Comparison of ENCODE assay signal across 1 cellular context in genomic region chr1:26538480-26539412, GRCh38.
TF ChIP-seq lines count a peak whose summit lies in the region.

No MANE protein-coding gene starts in this region.

TF ChIP-seq in K562, 482 proteins besides CTCF, POLR2A, EP300 and RAD21 (continued from another document):
- TF ChIP-seq, protein P1, sequence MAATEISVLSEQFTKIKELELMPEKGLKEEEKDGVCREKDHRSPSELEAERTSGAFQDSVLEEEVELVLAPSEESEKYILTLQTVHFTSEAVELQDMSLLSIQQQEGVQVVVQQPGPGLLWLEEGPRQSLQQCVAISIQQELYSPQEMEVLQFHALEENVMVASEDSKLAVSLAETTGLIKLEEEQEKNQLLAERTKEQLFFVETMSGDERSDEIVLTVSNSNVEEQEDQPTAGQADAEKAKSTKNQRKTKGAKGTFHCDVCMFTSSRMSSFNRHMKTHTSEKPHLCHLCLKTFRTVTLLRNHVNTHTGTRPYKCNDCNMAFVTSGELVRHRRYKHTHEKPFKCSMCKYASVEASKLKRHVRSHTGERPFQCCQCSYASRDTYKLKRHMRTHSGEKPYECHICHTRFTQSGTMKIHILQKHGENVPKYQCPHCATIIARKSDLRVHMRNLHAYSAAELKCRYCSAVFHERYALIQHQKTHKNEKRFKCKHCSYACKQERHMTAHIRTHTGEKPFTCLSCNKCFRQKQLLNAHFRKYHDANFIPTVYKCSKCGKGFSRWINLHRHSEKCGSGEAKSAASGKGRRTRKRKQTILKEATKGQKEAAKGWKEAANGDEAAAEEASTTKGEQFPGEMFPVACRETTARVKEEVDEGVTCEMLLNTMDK (IDR thresholded peaks at IDR 0.05; ENCODE audit: borderline replicate concordance, insufficient read depth, low read depth, low read length, poor library complexity, severe bottlenecking) = peak; percentile 55
- TF ChIP-seq ATF1 (CRISPR knock-in tag; IDR thresholded peaks at IDR 0.05) (no peak), ATF1 (tag; IDR thresholded peaks at IDR 0.05) (0 out of 2 replicates have a peak, but pooled peaks have one; percentile 9), SP1 (CRISPR knock-in tag; IDR thresholded peaks at IDR 0.05) (peak; percentile 75; the same call in 1 of the 2 replicates), STAG1 (CRISPR knock-in tag; IDR thresholded peaks at IDR 0.05; ENCODE audit: borderline replicate concordance) (peak; percentile 25; the same call in 1 of the 2 replicates), CHD4 (IDR thresholded peaks at IDR 0.05; ENCODE audit: insufficient read depth, insufficient replicate concordance, low read depth, low read length, poor library complexity, severe bottlenecking) (peak; percentile 99), ZNF583 (CRISPR knock-in tag; IDR thresholded peaks at IDR 0.05) (no peak), XRCC5 (IDR thresholded peaks at IDR 0.05; ENCODE audit: low read depth, low read length) (0 out of 2 replicates have a peak, but pooled peaks have one; percentile 49), DACH1 (IDR thresholded peaks at IDR 0.05; ENCODE audit: partially characterized antibody) (peak; percentile 64), HDAC2 (IDR thresholded peaks at IDR 0.05) (peak; percentile 98), TAF7 (tag; IDR thresholded peaks at IDR 0.05) (no peak), ARID3A (IDR thresholded peaks at IDR 0.05; ENCODE audit: borderline replicate concordance, low read depth, low read length) (0 out of 2 replicates have a peak, but pooled peaks have one; percentile 35), NCOR1 (IDR thresholded peaks at IDR 0.05) (no peak), RUNX1 (IDR thresholded peaks at IDR 0.05; ENCODE audit: low read depth) (no peak), TAF1 (IDR thresholded peaks at IDR 0.05; ENCODE audit: control insufficient read depth, extremely low read depth, insufficient read depth, low read length, severe bottlenecking) (peak; percentile 9), RBM25 (IDR thresholded peaks at IDR 0.05; ENCODE audit: low read depth, low read length, severe bottlenecking) (peak; percentile 96), ZFX (CRISPR knock-in tag; IDR thresholded peaks at IDR 0.05) (peak; percentile 25; the same call in 1 of the 2 replicates), SMC3 (conservative IDR thresholded peaks at IDR 0.05; ENCODE audit: insufficient read depth, low read depth, low read length) (0 out of 2 replicates have a peak, but pooled peaks have one; percentile 25), MAFF (IDR thresholded peaks at IDR 0.05; ENCODE audit: low read length) (no peak), TEAD1 (CRISPR knock-in tag; IDR thresholded peaks at IDR 0.05) (0 out of 4 replicates have a peak, but pooled peaks of 1 of the 2 experiments have one; percentile 60), ESRRA (IDR thresholded peaks at IDR 0.05; ENCODE audit: borderline replicate concordance, low read depth) (peak; percentile 44; the same call in 1 of the 2 replicates), CTBP1 (IDR thresholded peaks at IDR 0.05; ENCODE audit: borderline replicate concordance) (peak; percentile 44; the same call in 1 of the 2 replicates), SMARCA5 (IDR thresholded peaks at IDR 0.05) (peak; percentile 99), ZNF449 (CRISPR knock-in tag; IDR thresholded peaks at IDR 0.05) (no peak), CBX3 (IDR thresholded peaks at IDR 0.05; ENCODE audit: borderline replicate concordance in 1 of 2, low read length in 2 of 2) (peak in 1 of 2 experiments; percentile 96; a peak in 2 of 3 replicates), RCOR1 (IDR thresholded peaks at IDR 0.05; ENCODE audit: borderline replicate concordance in 1 of 2, low read depth in 2 of 2, low read length in 2 of 2) (peak; percentile 89 to 93; a peak in 3 of 4 replicates), KDM1A (IDR thresholded peaks at IDR 0.05) (peak; percentile 96 to 98), NR3C1 (CRISPR knock-in tag; IDR thresholded peaks at IDR 0.05) (no peak), CC2D1A (IDR thresholded peaks at IDR 0.05) (peak; percentile 51; the same call in 1 of the 2 replicates), TBP (optimal IDR thresholded peaks at IDR 0.05; ENCODE audit: low read depth, low read length) (peak; percentile 28), CREM (IDR thresholded peaks at IDR 0.05; ENCODE audit: low read depth) (0 out of 2 replicates have a peak, but pooled peaks have one; percentile 4)
- TF ChIP-seq, protein P2, sequence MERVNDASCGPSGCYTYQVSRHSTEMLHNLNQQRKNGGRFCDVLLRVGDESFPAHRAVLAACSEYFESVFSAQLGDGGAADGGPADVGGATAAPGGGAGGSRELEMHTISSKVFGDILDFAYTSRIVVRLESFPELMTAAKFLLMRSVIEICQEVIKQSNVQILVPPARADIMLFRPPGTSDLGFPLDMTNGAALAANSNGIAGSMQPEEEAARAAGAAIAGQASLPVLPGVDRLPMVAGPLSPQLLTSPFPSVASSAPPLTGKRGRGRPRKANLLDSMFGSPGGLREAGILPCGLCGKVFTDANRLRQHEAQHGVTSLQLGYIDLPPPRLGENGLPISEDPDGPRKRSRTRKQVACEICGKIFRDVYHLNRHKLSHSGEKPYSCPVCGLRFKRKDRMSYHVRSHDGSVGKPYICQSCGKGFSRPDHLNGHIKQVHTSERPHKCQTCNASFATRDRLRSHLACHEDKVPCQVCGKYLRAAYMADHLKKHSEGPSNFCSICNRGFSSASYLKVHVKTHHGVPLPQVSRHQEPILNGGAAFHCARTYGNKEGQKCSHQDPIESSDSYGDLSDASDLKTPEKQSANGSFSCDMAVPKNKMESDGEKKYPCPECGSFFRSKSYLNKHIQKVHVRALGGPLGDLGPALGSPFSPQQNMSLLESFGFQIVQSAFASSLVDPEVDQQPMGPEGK (CRISPR knock-in tag; IDR thresholded peaks at IDR 0.05; ENCODE audit: borderline replicate concordance) = no peak
- TF ChIP-seq, protein P3, sequence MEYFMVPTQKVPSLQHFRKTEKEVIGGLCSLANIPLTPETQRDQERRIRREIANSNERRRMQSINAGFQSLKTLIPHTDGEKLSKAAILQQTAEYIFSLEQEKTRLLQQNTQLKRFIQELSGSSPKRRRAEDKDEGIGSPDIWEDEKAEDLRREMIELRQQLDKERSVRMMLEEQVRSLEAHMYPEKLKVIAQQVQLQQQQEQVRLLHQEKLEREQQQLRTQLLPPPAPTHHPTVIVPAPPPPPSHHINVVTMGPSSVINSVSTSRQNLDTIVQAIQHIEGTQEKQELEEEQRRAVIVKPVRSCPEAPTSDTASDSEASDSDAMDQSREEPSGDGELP (CRISPR knock-in tag; IDR thresholded peaks at IDR 0.05; ENCODE audit: borderline replicate concordance) = peak; percentile 33; the same call in 1 of the 2 replicates
- TF ChIP-seq, protein P4, sequence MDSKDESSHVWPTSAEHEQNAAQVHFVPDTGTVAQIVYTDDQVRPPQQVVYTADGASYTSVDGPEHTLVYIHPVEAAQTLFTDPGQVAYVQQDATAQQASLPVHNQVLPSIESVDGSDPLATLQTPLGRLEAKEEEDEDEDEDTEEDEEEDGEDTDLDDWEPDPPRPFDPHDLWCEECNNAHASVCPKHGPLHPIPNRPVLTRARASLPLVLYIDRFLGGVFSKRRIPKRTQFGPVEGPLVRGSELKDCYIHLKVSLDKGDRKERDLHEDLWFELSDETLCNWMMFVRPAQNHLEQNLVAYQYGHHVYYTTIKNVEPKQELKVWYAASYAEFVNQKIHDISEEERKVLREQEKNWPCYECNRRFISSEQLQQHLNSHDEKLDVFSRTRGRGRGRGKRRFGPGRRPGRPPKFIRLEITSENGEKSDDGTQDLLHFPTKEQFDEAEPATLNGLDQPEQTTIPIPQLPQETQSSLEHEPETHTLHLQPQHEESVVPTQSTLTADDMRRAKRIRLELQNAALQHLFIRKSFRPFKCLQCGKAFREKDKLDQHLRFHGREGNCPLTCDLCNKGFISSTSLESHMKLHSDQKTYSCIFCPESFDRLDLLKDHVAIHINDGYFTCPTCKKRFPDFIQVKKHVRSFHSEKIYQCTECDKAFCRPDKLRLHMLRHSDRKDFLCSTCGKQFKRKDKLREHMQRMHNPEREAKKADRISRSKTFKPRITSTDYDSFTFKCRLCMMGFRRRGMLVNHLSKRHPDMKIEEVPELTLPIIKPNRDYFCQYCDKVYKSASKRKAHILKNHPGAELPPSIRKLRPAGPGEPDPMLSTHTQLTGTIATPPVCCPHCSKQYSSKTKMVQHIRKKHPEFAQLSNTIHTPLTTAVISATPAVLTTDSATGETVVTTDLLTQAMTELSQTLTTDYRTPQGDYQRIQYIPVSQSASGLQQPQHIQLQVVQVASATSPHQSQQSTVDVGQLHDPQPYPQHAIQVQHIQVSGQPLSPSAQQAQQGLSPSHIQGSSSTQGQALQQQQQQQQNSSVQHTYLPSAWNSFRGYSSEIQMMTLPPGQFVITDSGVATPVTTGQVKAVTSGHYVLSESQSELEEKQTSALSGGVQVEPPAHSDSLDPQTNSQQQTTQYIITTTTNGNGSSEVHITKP (IDR thresholded peaks at IDR 0.05; ENCODE audit: partially characterized antibody) = no peak
TF ChIP-seq in K562: peak in this region for 35.
